ENCODE assay signal across 7 cellular contexts in the genomic region with DNA sequence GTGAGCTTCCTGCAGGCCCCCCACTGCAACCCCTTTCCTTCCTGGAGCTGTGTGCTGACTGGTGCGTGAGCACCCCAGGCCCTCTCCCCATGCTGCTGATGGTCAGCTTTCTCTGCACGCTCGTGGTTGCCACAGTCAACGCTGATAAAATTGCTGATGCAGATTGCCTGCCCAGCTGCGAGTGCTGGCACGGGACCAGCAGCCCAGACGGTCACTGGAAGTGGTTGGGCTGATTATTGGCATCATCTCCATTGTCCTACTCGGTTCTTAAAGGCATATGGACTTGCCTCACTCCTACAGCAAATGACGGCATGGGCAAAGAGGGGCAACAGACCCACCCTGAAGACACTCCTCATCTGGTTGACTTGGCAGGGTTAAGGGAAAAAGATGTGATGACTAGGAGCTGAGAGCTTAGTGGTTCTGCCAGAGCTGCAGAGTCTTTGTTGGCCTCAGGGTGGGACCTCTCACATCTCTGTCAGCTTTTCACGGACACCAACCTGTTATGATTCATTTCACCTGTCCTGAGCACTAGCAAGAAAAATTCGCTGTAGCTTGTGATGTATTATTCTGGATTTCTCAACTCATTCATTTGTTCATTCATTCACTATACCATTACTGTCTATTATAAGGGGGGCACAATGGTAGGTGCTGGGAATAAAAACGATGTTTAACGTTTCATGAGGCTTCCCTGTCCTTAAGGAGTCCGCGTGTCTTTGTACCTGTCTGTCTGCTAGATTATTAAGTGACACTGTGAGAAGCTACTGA. TPM values are rescaled to one million over a fixed set of nuclear protein-coding genes. Genes with fewer than 3 reads are reported as not detected.
DNase-seq lines count a peak whose midpoint lies in the region; TF ChIP-seq lines count a peak whose summit lies in the region.

No MANE protein-coding gene starts in this region.

- H3K4me1 ChIP-seq in transverse colon, result peaks cover 3 to 24% (median 16%) of the 10 kb centered on the region in 4 donors

- peak; percentile 67 for DNase-seq in GM04503 (ENCODE audit: low read depth)
- DNase-seq in NCI-H446 (lab: John Stamatoyannopoulos, UW), result peak; percentile 49 to 90
- peak; percentile 91 to 95 for DNase-seq in cardiac fibroblast (ENCODE audit: low read depth in 2 of 2)
- peak; percentile 83 to 96 for DNase-seq in lower leg skin (ENCODE audit: low spot score in 2 of 2)
- DNase-seq in transverse colon, result peak; percentile 70
- no peak for DNase-seq in OCI-M2 (lab: John Stamatoyannopoulos, UW; ENCODE audit: unreplicated experiment)
- DNase-seq in ecto neural progenitor cell (ENCODE audit: low spot score), result no peak

- no peaks in the 10 kb centered on the region for H3K27me3 ChIP-seq in transverse colon

- TF ChIP-seq POLR2A in lower leg skin (IDR thresholded peaks at IDR 0.05), result no peak
- no peak for TF ChIP-seq POLR2A in transverse colon (IDR thresholded peaks at IDR 0.05)

- intact Hi-C loops in lower leg skin (cut with DNase I; ENCODE audit: low total_unique reads) (no loop called here), transverse colon (cut with DNase I; ENCODE audit: low total_unique reads) (no loop called here)

- no peak overlapping the region for H3K4me3 ChIP-seq in cardiac fibroblast (replicated peaks in 1 of 2; ENCODE audit: low read depth in 2 of 2, low read length in 2 of 2)
- no peak overlapping the region for H3K4me3 ChIP-seq in lower leg skin (ENCODE audit: low read depth, poor library complexity, severe bottlenecking)
- H3K4me3 ChIP-seq in transverse colon, result no peak overlapping the region

- in situ Hi-C loops in transverse colon (cut with MboI; ENCODE audit: low pct_ligation_motif_present in 1 of 4, low pct_unique_long_range_greater_than_20kb in 1 of 4, low sequenced_read_pairs in 3 of 4), result no loop called here

- TF ChIP-seq CTCF in cardiac fibroblast (IDR thresholded peaks at IDR 0.05; ENCODE audit: low read depth, low read length) (no peak), lower leg skin (IDR thresholded peaks at IDR 0.05) (no peak), transverse colon (IDR thresholded peaks at IDR 0.05) (no peak)

- peak overlapping the region; percentile 25 to 49 (median 36) for H3K27ac ChIP-seq in transverse colon

- no peak for TF ChIP-seq EP300 in transverse colon (IDR thresholded peaks at IDR 0.05; ENCODE audit: low read depth)

- H3K9me3 ChIP-seq in transverse colon, result no peaks in the 10 kb centered on the region

- 18 to 25% methylated on average over 13 to 15 of the region's 15 CpGs for WGBS in lower leg skin, 2 donors
- WGBS in transverse colon (ENCODE audit: low coverage in 1 of 2), 2 donors, result 39 to 58% methylated on average over 4 to 15 of the region's 15 CpGs

- H3K36me3 ChIP-seq in transverse colon, result no peaks in the 10 kb centered on the region

RNA-seq across cellular contexts. Expression of a gene that starts 38.4 kb away (rescaled TPM):
- 1 to 10 TPM in 3 of 4 donors, under 1 TPM in 1; 0.91 to 5.2 (median 4.3) TPM for total RNA-seq in lower leg skin
- 10 to 100 TPM in 2 of 4 donors, 1 to 10 TPM in 2; 1.6 to 13.7 (median 8.3) TPM for total RNA-seq in transverse colon

Comparison
In these comparisons a context has a peak if more than half of its experiments do, and no peak if none do; other contexts are left out.
1. DNase-seq: peak in GM04503 (single experiment), NCI-H446 (2 of 2), cardiac fibroblast (2 of 2), lower leg skin (2 of 2) and transverse colon (single experiment); none in OCI-M2 (single experiment) and ecto neural progenitor cell (single experiment).